Comparison of ENCODE assay signal across 17 cellular contexts in genomic region chr11:24642648-24643047, GRCh38.
A peak's percentile ranks its signal among the peaks of the same experiment; 100 is the strongest.
DNase-seq lines count a peak whose midpoint lies in the region; ATAC-seq and TF ChIP-seq lines count a peak whose summit lies in the region.
"Had no signal": no experiment of that assay in that cellular context is flagged by ENCODE, and none has a peak within 500 bp of the region (broad histone marks: within the 10 kb centered on the region; RNA-seq: fewer than 3 reads in every experiment).

No MANE protein-coding gene starts in this region.

- H3K27me3 ChIP-seq in MG63: no peaks in the 10 kb centered on the region

- no peak overlapping the region for H3K4me3 Mint-ChIP-seq in mesothelial cell of epicardium
- H3K4me3 Mint-ChIP-seq in T-helper 2 cell treated with Interferon-gamma antibody and Interleukin-4, amounts not matched to agents 5 μg/mL and 100 μg/mL, for 36 hours: no peak overlapping the region
- H3K4me3 Mint-ChIP-seq: CD4-positive, alpha-beta T cell; HFFc6 had no signal

- no peaks in the 10 kb centered on the region for H3K27me3 Mint-ChIP-seq in mesothelial cell of epicardium (ENCODE audit: low read depth)
- no peaks in the 10 kb centered on the region for H3K27me3 Mint-ChIP-seq in T-helper 2 cell treated with Interferon-gamma antibody and Interleukin-4, amounts not matched to agents 5 μg/mL and 100 μg/mL, for 36 hours (ENCODE audit: low read depth)
- H3K27me3 Mint-ChIP-seq: CD4-positive, alpha-beta T cell had no signal

- no peaks in the 10 kb centered on the region for H3K36me3 ChIP-seq in MG63

- H3K9me3 Mint-ChIP-seq in mesothelial cell of epicardium: peaks cover 3% of the 10 kb centered on the region
- H3K9me3 Mint-ChIP-seq in T-helper 2 cell treated with Interferon-gamma antibody and Interleukin-4, amounts not matched to agents 5 μg/mL and 100 μg/mL, for 36 hours: peaks cover 16% of the 10 kb centered on the region

- H3K4me1 Mint-ChIP-seq in mesothelial cell of epicardium: peaks cover 7% of the 10 kb centered on the region
- H3K4me1 Mint-ChIP-seq in T-helper 2 cell treated with Interferon-gamma antibody and Interleukin-4, amounts not matched to agents 5 μg/mL and 100 μg/mL, for 36 hours (ENCODE audit: low read depth): no peaks in the 10 kb centered on the region

- DNase-seq in NCI-H82 (lab: John Stamatoyannopoulos, UW) (peak; percentile 25), NCI-H82 treated with DMSO at 0.1 percent for 48 hours (lab: John Stamatoyannopoulos, UW; ENCODE audit: unreplicated experiment) (no peak), mesothelial cell of epicardium (ENCODE audit: low spot score in 2 of 2, unreplicated experiment in 2 of 2) (no peak), MG63 (no peak), mucosa of gallbladder (ENCODE audit: low spot score) (no peak)
- no peak for DNase-seq in T-helper 2 cell treated with Interferon-gamma antibody and Interleukin-4, amounts not matched to agents 5 μg/mL and 100 μg/mL, for 36 hours (ENCODE audit: low spot score)
- DNase-seq: AML-193; CD4-positive, alpha-beta T cell; DMS79 treated with DMSO at 0.1 percent for 48 hours; GF-D8; GM23248; HFFc6; IMR-90 had no signal

- peak overlapping the region; percentile 8 for H3K27ac Mint-ChIP-seq in mesothelial cell of epicardium
- no peak overlapping the region for H3K27ac Mint-ChIP-seq in T-helper 2 cell treated with Interferon-gamma antibody and Interleukin-4, amounts not matched to agents 5 μg/mL and 100 μg/mL, for 36 hours
- H3K27ac Mint-ChIP-seq: CD4-positive, alpha-beta T cell; HFFc6 had no signal

- no peaks in the 10 kb centered on the region for H3K9me3 ChIP-seq in MG63
- H3K9me3 ChIP-seq: A549 had no signal

- ATAC-seq in SK-N-SH treated with all-trans-retinoic acid at 6 μM for 48 hours (peak; percentile 27; the same call in 1 of the 3 replicates), GM21526 (IDR thresholded peaks at IDR 0.05; ENCODE audit: low FRiP score, unreplicated experiment) (no peak)
- ATAC-seq: A549, HCT116 had no signal

- H3K36me3 Mint-ChIP-seq in mesothelial cell of epicardium: peaks cover 3% of the 10 kb centered on the region
- H3K36me3 Mint-ChIP-seq in T-helper 2 cell treated with Interferon-gamma antibody and Interleukin-4, amounts not matched to agents 5 μg/mL and 100 μg/mL, for 36 hours (ENCODE audit: low read depth): no peaks in the 10 kb centered on the region

- no peak overlapping the region for H3K4me3 ChIP-seq in MG63
- H3K4me3 ChIP-seq: A549, GM23248 had no signal

- TF ChIP-seq CTCF in mesothelial cell of epicardium (IDR thresholded peaks at IDR 0.05; ENCODE audit: unreplicated experiment): no peak

TF ChIP-seq in SK-N-SH treated with all-trans-retinoic acid at 6 μM for 48 hours, 23 proteins besides CTCF, POLR2A, EP300 and RAD21:
- TF ChIP-seq ISL1 (CRISPR knock-in tag; IDR thresholded peaks at IDR 0.05) (peak; percentile 70), ZNF8 (CRISPR knock-in tag; IDR thresholded peaks at IDR 0.05) (no peak), GLIS3 (CRISPR knock-in tag; IDR thresholded peaks at IDR 0.05) (no peak), CREB5 (CRISPR knock-in tag; IDR thresholded peaks at IDR 0.05; ENCODE audit: low read depth) (no peak)
